20 cellular contexts compared by ENCODE assay signal in the genomic region with DNA sequence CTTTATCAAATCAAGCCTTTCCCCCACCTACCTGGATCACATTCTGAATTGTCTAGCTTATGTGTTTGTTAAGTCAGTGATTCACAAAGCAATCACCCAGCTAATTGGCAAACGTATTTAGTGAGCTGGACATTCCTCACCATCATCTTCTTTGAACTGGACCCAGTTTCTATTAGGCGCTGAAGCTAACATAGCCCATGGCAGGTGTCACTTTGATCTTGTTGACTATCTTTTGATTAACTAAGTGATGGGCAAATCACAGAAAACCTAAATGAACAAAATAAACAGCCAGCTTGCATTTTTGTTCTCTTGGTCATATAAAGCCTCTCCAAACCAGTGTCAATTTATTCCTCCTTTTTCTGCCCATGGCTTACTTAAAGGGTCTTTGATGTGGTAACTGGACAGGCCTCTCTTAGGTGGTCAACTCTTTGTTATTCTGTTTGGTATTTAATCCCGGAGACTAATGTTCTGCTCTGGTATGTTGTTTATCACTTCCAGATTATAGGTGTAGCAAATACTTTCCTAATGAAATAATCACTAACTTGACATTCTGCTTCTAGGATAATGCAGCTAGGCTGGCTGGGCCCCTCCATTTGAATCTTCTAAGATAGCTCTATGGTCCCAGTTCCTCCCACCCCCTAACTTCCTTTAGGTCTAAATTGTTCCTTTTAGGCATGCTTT. TPM values are rescaled to one million over a fixed set of nuclear protein-coding genes. Genes with fewer than 3 reads are reported as not detected.
DNase-seq lines count a peak whose midpoint lies in the region; ATAC-seq, FAIRE-seq and TF ChIP-seq lines count a peak whose summit lies in the region.
"Had no signal": no experiment of that assay in that cellular context is flagged by ENCODE, and none has a peak within 500 bp of the region (broad histone marks: within the 10 kb centered on the region; RNA-seq: fewer than 3 reads in every experiment).

No MANE protein-coding gene starts in this region.

- H2AFZ ChIP-seq in HepG2 (ENCODE audit: low read length), result no peak overlapping the region
- H2AFZ ChIP-seq: GM23338 had no signal

- CTCF ChIA-PET in HepG2 (lab: Yijun Ruan, JAX; ENCODE audit: low intra/inter-chr PET ratio, low total read pairs), result no interaction called here

- no peaks in the 10 kb centered on the region for H3K27me3 ChIP-seq in HepG2 (ENCODE audit: control insufficient read depth in 1 of 2, insufficient read depth in 2 of 2, low read length in 2 of 2)
- H3K27me3 ChIP-seq in right lobe of liver, result no peaks in the 10 kb centered on the region
- no peaks in the 10 kb centered on the region for H3K27me3 ChIP-seq in SJSA1 (replicated peaks)

- peaks cover 13% of the 10 kb centered on the region; the same call in 1 of the 2 replicates for H3K4me1 ChIP-seq in HepG2 (ENCODE audit: insufficient read depth, low read length)
- H3K4me1 ChIP-seq in right lobe of liver, result no peaks in the 10 kb centered on the region
- H3K4me1 ChIP-seq in SJSA1 (replicated peaks), result peaks cover 29% of the 10 kb centered on the region
- H3K4me1 ChIP-seq: BLaER1 treated with 17β-estradiol and CSF1 and Interleukin-3, amounts not matched to agents 10 nM and 100 nM had no signal

- H3K4me2 ChIP-seq in HepG2 (ENCODE audit: low read depth, low read length), result no peak overlapping the region
- H3K4me2 ChIP-seq: BLaER1 treated with 17β-estradiol and CSF1 and Interleukin-3, amounts not matched to agents 10 nM and 100 nM; GM23338; SK-N-SH had no signal

- H3K9me3 ChIP-seq in HepG2 (ENCODE audit: low read length) (no peaks in the 10 kb centered on the region), right lobe of liver (no peaks in the 10 kb centered on the region), SJSA1 (replicated peaks) (no peaks in the 10 kb centered on the region)
- H3K9me3 ChIP-seq: SK-N-SH had no signal

- ATAC-seq in HepG2 (no peak), right lobe of liver (no peak), GM19455 (IDR thresholded peaks at IDR 0.05; ENCODE audit: unreplicated experiment) (no peak)
- ATAC-seq: GM12878, GM23338 had no signal

- H3K27ac ChIP-seq in HepG2 (ENCODE audit: extremely low read length, insufficient read depth, low read length) (no peak overlapping the region), right lobe of liver (no peak overlapping the region), SJSA1 (peak overlapping the region; percentile 75), epithelial cell of prostate (peak overlapping the region; percentile 81)
- H3K27ac ChIP-seq: BLaER1 treated with 17β-estradiol and CSF1 and Interleukin-3, amounts not matched to agents 10 nM and 100 nM had no signal

- no peak for TF ChIP-seq EP300 in HepG2 (IDR thresholded peaks at IDR 0.05; ENCODE audit: low read depth in 2 of 2, low read length in 2 of 2)
- TF ChIP-seq EP300 in HepG2 (CRISPR knock-in tag; IDR thresholded peaks at IDR 0.05; ENCODE audit: borderline replicate concordance), result no peak

- no peak overlapping the region for H3K9ac ChIP-seq in HepG2 (ENCODE audit: insufficient read depth, low read depth, low read length)
- H3K9ac ChIP-seq: BLaER1 treated with 17β-estradiol and CSF1 and Interleukin-3, amounts not matched to agents 10 nM and 100 nM; SK-N-SH had no signal

- no peak for TF ChIP-seq CTCF in HepG2 (CRISPR knock-in tag; IDR thresholded peaks at IDR 0.05)
- no peak for TF ChIP-seq CTCF in right lobe of liver (IDR thresholded peaks at IDR 0.05)

- H3K4me3 ChIP-seq in HepG2 (replicated peaks in 1 of 3; ENCODE audit: insufficient read depth in 1 of 3, low read depth in 2 of 3, low read length in 3 of 3) (no peak overlapping the region), right lobe of liver (no peak overlapping the region), SJSA1 (no peak overlapping the region)
- H3K4me3 ChIP-seq: BLaER1 treated with 17β-estradiol and CSF1 and Interleukin-3, amounts not matched to agents 10 nM and 100 nM; GM12878; GM23338 had no signal

- POLR2A ChIA-PET in HepG2 (lab: Yijun Ruan, JAX), result no interaction called here

- WGBS in HepG2 (ENCODE audit: low lambda C conversion rate), result 29% methylated on average over 3 of the region's 3 CpGs
- WGBS in right lobe of liver (ENCODE audit: insufficient coverage, low coverage, low lambda C conversion rate, missing lambda C conversion rate), result 53% methylated on average over 3 of the region's 3 CpGs

- in situ Hi-C loops in HepG2 (cut with HindIII; ENCODE audit: extremely low pct_ligation_motif_present, low pct_unique_long_range_greater_than_20kb) (no loop called here), G401 (cut with HindIII; ENCODE audit: low sequenced_read_pairs) (no loop called here)

- TF ChIP-seq POLR2A in HepG2 (IDR thresholded peaks at IDR 0.05; ENCODE audit: insufficient read depth in 1 of 2, low read depth in 2 of 2, low read length in 2 of 2), result no peak
- no peak for TF ChIP-seq POLR2A in right lobe of liver (IDR thresholded peaks at IDR 0.05)

- no peaks in the 10 kb centered on the region for H4K20me1 ChIP-seq in HepG2 (ENCODE audit: insufficient read depth, low read length)

- H3K79me2 ChIP-seq in HepG2 (ENCODE audit: insufficient read depth, low read length), result no peaks in the 10 kb centered on the region

- no peak for TF ChIP-seq RAD21 in HepG2 (CRISPR knock-in tag; IDR thresholded peaks at IDR 0.05)

- H3K36me3 ChIP-seq in HepG2 (replicated peaks in 1 of 2; ENCODE audit: control insufficient read depth in 1 of 2, insufficient read depth in 2 of 2, low read length in 2 of 2) (no peaks in the 10 kb centered on the region), right lobe of liver (no peaks in the 10 kb centered on the region), SJSA1 (no peaks in the 10 kb centered on the region)
- H3K36me3 ChIP-seq: BLaER1 treated with 17β-estradiol and CSF1 and Interleukin-3, amounts not matched to agents 10 nM and 100 nM had no signal

- BruUV-seq in HepG2 (replicated peaks; lab: Mats Ljungman, UMichigan), result no TSS peak

- intact Hi-C loops in HepG2 (cut with micrococcal nuclease; ENCODE audit: unreplicated experiment), result no loop called here
- intact Hi-C loops in right lobe of liver (cut with DNase I), result no loop called here

- DNase-seq in HepG2 (ENCODE audit: low spot score), result peak; percentile 24
- no peak for DNase-seq in right lobe of liver
- peak in 1 of 2 experiments; percentile 58 for DNase-seq in SJSA1 (ENCODE audit: low read depth in 1 of 2, low spot score in 2 of 2)
- DNase-seq in epithelial cell of prostate (ENCODE audit: low read depth, low spot score), result no peak
- no peak for DNase-seq in ureter (ENCODE audit: low spot score)
- no peak for DNase-seq in NCI-H146 (lab: John Stamatoyannopoulos, UW)
- DNase-seq in G401 (ENCODE audit: low spot score), result no peak
- DNase-seq: 8988T, Kasumi-1, MV-4-11, NCI-H1417 treated with DMSO at 0.1 percent for 48 hours, NCI-H2029 treated with DMSO at 0.1 percent for 48 hours, NCI-H510A, SK-N-SH had no signal

- FAIRE-seq in HepG2 (lab: Jason Lieb, UNC), result no peak
- FAIRE-seq: GM12878, GM18507, GM19239 had no signal

TF ChIP-seq in HepG2, 621 proteins besides CTCF, POLR2A, EP300 and RAD21:
- TF ChIP-seq MAFF (IDR thresholded peaks at IDR 0.05; ENCODE audit: low read depth, low read length) (peak; percentile 60; the same call in 1 of the 2 replicates), TMF1 (CRISPR knock-in tag; IDR thresholded peaks at IDR 0.05; ENCODE audit: low read depth) (no peak), MAFK (conservative IDR thresholded peaks at IDR 0.05 in 1 of 2, IDR thresholded peaks at IDR 0.05 in 1 of 2; ENCODE audit: low read length in 2 of 2) (peak; percentile 50 to 64)

RNA-seq across cellular contexts. Expression of gene MOSPD1, which starts 29.6 kb away (rescaled TPM):
- total RNA-seq in HepG2 (2016; rRNA removed; fragmentation: Illumina TruSeq; extraction: Trizol), result 13.2 and 21.8 TPM in 2 replicates
- total RNA-seq in HepG2 (2016; cell fraction: cytosol; rRNA removed; fragmentation: Illumina TruSeq; extraction: Trizol; ENCODE audit: low read depth), result 4.1 and 5.3 TPM in 2 replicates
- total RNA-seq in HepG2 (2016; cell fraction: insoluble cytoplasmic fraction; rRNA removed; fragmentation: Illumina TruSeq; extraction: Trizol), result 13.5 and 17.3 TPM in 2 replicates
- total RNA-seq in HepG2 (2016; cell fraction: membrane; rRNA removed; fragmentation: Illumina TruSeq; extraction: Trizol), result 9.8 and 12.2 TPM in 2 replicates
- 6.7 and 8.5 TPM in 2 replicates for total RNA-seq in HepG2 (2016; cell fraction: nucleus; rRNA removed; fragmentation: Illumina TruSeq; extraction: Trizol)
- polyA plus RNA-seq in HepG2 (2011; rRNA removed), result 7.2 and 9.7 TPM in 2 replicates
- polyA plus RNA-seq in HepG2 (2011; cell fraction: cytosol; rRNA removed), result 4.2 and 7.2 TPM in 2 replicates
- polyA plus RNA-seq in HepG2 (2011; cell fraction: nucleus; rRNA removed), result 3.2 and 3.5 TPM in 2 replicates
- polyA plus RNA-seq in HepG2 (2012), result 15.8 and 19.5 TPM in 2 replicates
- polyA plus RNA-seq in HepG2 (2016; cell fraction: cytosol; fragmentation: Illumina TruSeq; extraction: Trizol; ENCODE audit: low read depth), result 3.2 and 3.5 TPM in 2 replicates
- polyA plus RNA-seq in HepG2 (2016; cell fraction: insoluble cytoplasmic fraction; fragmentation: Illumina TruSeq; extraction: Trizol; ENCODE audit: low read depth), result 16.7 and 17.5 TPM in 2 replicates
- 7.6 and 7.7 TPM in 2 replicates for polyA plus RNA-seq in HepG2 (2016; cell fraction: membrane; fragmentation: Illumina TruSeq; extraction: Trizol; ENCODE audit: low read depth)
- polyA plus RNA-seq in HepG2 (2016; cell fraction: nucleus; fragmentation: Illumina TruSeq; extraction: Trizol; ENCODE audit: insufficient read depth, low read depth), result 9.3 and 10.4 TPM in 2 replicates
- 4.7 and 15.8 TPM in 2 replicates for polyA minus RNA-seq in HepG2 (2011; rRNA and poly(A)+ RNA removed; ENCODE audit: low replicate concordance)
- 7.8 and 8.6 TPM in 2 replicates for polyA minus RNA-seq in HepG2 (2011; cell fraction: cytosol; rRNA and poly(A)+ RNA removed)
- 13.6 and 13.7 TPM in 2 replicates for polyA minus RNA-seq in HepG2 (2011; cell fraction: nucleus; rRNA and poly(A)+ RNA removed)
- total RNA-seq in right lobe of liver, result 10 to 100 TPM in 1 of 6 experiments, 1 to 10 TPM in 5; 2.9 to 14.8 (median 7.5) TPM
- 17.7 and 47.0 TPM in 2 replicates for total RNA-seq in SJSA1 (2014; rRNA removed; shearing (Covaris generic))
- 15.5 TPM for total RNA-seq in ureter
- total RNA-seq in G401 (2014; rRNA removed; shearing (Covaris generic)), result 59.1 and 115 TPM in 2 replicates

Comparison
In these comparisons a context has a peak if more than half of its experiments do, and no peak if none do; other contexts are left out.
1. H3K27ac ChIP-seq: peak in SJSA1 (single experiment) and epithelial cell of prostate (single experiment); none in HepG2 (single experiment) and right lobe of liver (0 of 3).